Comparison of ENCODE assay signal across 25 cellular contexts in the genomic region with DNA sequence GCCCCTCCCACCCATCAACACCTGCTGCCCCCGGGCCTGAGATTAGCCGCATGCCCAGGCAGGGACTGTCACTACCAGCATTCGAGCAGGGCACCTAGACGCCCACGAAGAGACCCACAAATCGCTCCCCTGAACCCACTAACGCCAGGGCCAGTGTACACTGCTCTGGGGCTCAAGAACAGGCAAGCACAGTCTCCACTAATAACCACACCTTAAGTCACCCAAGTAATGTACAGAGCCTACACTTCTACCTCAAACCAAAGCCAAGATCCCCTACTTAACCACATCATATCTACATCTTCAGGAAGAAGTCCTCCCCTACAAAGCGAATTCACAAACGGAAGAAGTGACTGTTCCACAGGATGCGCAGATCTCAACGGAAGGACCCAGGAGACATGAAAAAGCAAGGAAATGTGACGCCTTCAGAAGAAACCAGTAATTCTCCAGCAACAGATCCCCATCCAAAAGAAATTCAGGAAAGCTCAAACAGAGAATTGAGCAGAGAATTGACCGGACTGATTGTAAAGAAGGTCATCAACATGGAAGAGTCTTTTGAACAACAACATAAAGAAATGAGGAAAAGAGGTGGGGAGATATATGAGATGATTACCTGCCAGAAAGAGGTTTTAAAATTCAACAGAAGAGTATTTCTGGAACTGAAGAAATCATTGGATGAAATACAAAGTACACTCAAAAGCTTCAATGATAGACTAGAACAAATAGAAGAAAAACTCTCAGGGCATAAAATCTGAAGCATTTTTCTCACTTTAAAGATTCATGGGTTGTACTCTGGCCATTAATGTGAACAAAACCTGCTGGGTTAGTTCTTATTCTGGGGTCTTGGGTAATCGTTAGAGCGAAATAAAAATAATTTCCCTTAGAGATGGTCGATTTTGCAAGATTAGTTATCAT. TPM values are rescaled to one million over a fixed set of nuclear protein-coding genes. Genes with fewer than 3 reads are reported as not detected.
DNase-seq lines count a peak whose midpoint lies in the region; ATAC-seq, FAIRE-seq and TF ChIP-seq lines count a peak whose summit lies in the region.
"Had no signal": no experiment of that assay in that cellular context is flagged by ENCODE, and none has a peak within 500 bp of the region (broad histone marks: within the 10 kb centered on the region; RNA-seq: fewer than 3 reads in every experiment).

No MANE protein-coding gene starts in this region.

- in situ Hi-C loops in K562 (cut with MboI): no loop called here

- H2AFZ ChIP-seq in K562 (ENCODE audit: low read depth, low read length): no peak overlapping the region

- no peak for TF ChIP-seq POLR2A in K562 (conservative IDR thresholded peaks at IDR 0.05)

- H3K4me2 ChIP-seq in K562 (ENCODE audit: insufficient read depth, low read length): no peak overlapping the region

- H3K36me3 Mint-ChIP-seq in progenitor cell of endocrine pancreas (ENCODE audit: insufficient read depth): peaks cover 5% of the 10 kb centered on the region
- peaks cover 14 to 18% of the 10 kb centered on the region in 2 donors for H3K36me3 Mint-ChIP-seq in activated T-cell treated with anti-CD3 and anti-CD28 coated beads, Interleukin-2, amount 50 U/mL, for 72 hours (ENCODE audit: insufficient read depth in 2 of 2)

- no peaks in the 10 kb centered on the region for H3K4me1 ChIP-seq in HEK293 (ENCODE audit: control insufficient read depth, insufficient read depth, low read length)
- peaks cover 0 to 18% of the 10 kb centered on the region in 2 experiments; a peak in 2 of 5 replicates for H3K4me1 ChIP-seq in K562 (replicated peaks in 1 of 2; ENCODE audit: control insufficient read depth in 2 of 2, insufficient read depth in 2 of 2, low read length in 2 of 2)
- peaks cover 13% of the 10 kb centered on the region for H3K4me1 ChIP-seq in iPS-15b (ENCODE audit: control insufficient read depth, insufficient read depth, low read length)
- H3K4me1 ChIP-seq: gastrocnemius medialis had no signal

- H3K36me3 ChIP-seq in HEK293 (ENCODE audit: control insufficient read depth in 2 of 2, insufficient read depth in 1 of 2, low read length in 2 of 2): no peaks in the 10 kb centered on the region
- no peaks in the 10 kb centered on the region for H3K36me3 ChIP-seq in K562 (ENCODE audit: control insufficient read depth, insufficient read depth, low read length)
- peaks cover 23% of the 10 kb centered on the region for H3K36me3 ChIP-seq in iPS-15b (ENCODE audit: control insufficient read depth, insufficient read depth, low read length)
- H3K36me3 ChIP-seq: gastrocnemius medialis, lower lobe of right lung had no signal

- no peak for TF ChIP-seq CTCF in HEK293 (tag by site-specific recombination; IDR thresholded peaks at IDR 0.05)
- no peak for TF ChIP-seq CTCF in K562 (IDR thresholded peaks at IDR 0.05 in 2 of 3, conservative IDR thresholded peaks at IDR 0.05 in 1 of 3; ENCODE audit: insufficient read depth in 2 of 3, low read depth in 1 of 3, low read length in 3 of 3)
- TF ChIP-seq CTCF in progenitor cell of endocrine pancreas (IDR thresholded peaks at IDR 0.05; ENCODE audit: unreplicated experiment): no peak

- H3K4me3 ChIP-seq in HEK293 (ENCODE audit: low read depth, low read length) (no peak overlapping the region), K562 (no peak overlapping the region), iPS-15b (ENCODE audit: low read depth, low read length) (peak overlapping the region; percentile 73)
- H3K4me3 ChIP-seq: lower lobe of right lung, mucosa of descending colon had no signal

- DNase-seq in K562 (ENCODE audit: extremely low read depth in 1 of 4, low spot score in 3 of 4) (peak in 1 of 4 experiments; percentile 4), progenitor cell of endocrine pancreas (ENCODE audit: low spot score, unreplicated experiment) (no peak), H4 (ENCODE audit: low spot score) (no peak)
- no peak for DNase-seq in activated T-cell treated with anti-CD3 and anti-CD28 coated beads, Interleukin-2, amount 50 U/mL, for 72 hours
- DNase-seq in activated CD8-positive, alpha-beta memory T cell treated with anti-CD3 and anti-CD28 coated beads, Interleukin-2, amount 50 U/mL, for 4 hours: no peak
- DNase-seq: activated CD4-positive, CD25-positive, alpha-beta regulatory T cell; activated effector memory CD4-positive, alpha-beta T cell treated with Interleukin-2 at 50 U/mL for 16 hours; aorta; DND-41; gastrocnemius medialis; hypothalamus; lower lobe of right lung; NCI-H1105 treated with DMSO at 0.1 percent for 48 hours; NCI-H2081 treated with DMSO at 0.1 percent for 48 hours; NCI-H774; RPMI8226; stimulated activated CD4-positive, alpha-beta T cell treated with anti-CD3 and anti-CD28 coated beads, Interleukin-12 subunit alpha, Interleukin-12 subunit beta, amount 100 ng/mL, for 4 hours; stimulated activated CD4-positive, alpha-beta T cell treated with anti-CD3 and anti-CD28 coated beads, Interleukin-4, amount 100 ng/mL, for 1 hour; T-cell had no signal

- CTCF ChIA-PET in HEK293 (lab: Yijun Ruan, JAX) (interaction anchor here (1.6 kb wide), 1 partner anchor 10 kb away, joined by 10 read pairs; no protein-coding TSS in a partner anchor), K562 (lab: Yijun Ruan, JAX; ENCODE audit: low intra/inter-chr PET ratio) (no interaction called here)

- peak overlapping the region; percentile 38 for H3K4me3 Mint-ChIP-seq in progenitor cell of endocrine pancreas (ENCODE audit: low read depth)
- H3K4me3 Mint-ChIP-seq in activated T-cell treated with anti-CD3 and anti-CD28 coated beads, Interleukin-2, amount 50 U/mL, for 72 hours: peak overlapping the region in 1 of 2 donors; percentile 1
- H3K4me3 Mint-ChIP-seq: activated naive CD8-positive, alpha-beta T cell; dendritic cell treated with granulocyte-macrophage colony-stimulating factor and Interleukin-4, amounts not matched to agents 40 ng/mL and 50 ng/mL, for 4 days had no signal

- TF ChIP-seq RAD21 in K562 (CRISPR knock-in tag; conservative IDR thresholded peaks at IDR 0.05 in 1 of 2, IDR thresholded peaks at IDR 0.05 in 1 of 2): no peak

- no peak for ATAC-seq in K562
- no peak for ATAC-seq in activated T-cell treated with anti-CD3 and anti-CD28 coated beads, Interleukin-2, amount 50 U/mL, for 72 hours (replicated peaks in 1 of 2)
- ATAC-seq: gastrocnemius medialis, mucosa of descending colon had no signal

- peak overlapping the region; percentile 60 for H3K27ac Mint-ChIP-seq in progenitor cell of endocrine pancreas
- no peak overlapping the region for H3K27ac Mint-ChIP-seq in activated T-cell treated with anti-CD3 and anti-CD28 coated beads, Interleukin-2, amount 50 U/mL, for 72 hours
- H3K27ac Mint-ChIP-seq: activated naive CD8-positive, alpha-beta T cell; dendritic cell treated with granulocyte-macrophage colony-stimulating factor and Interleukin-4, amounts not matched to agents 40 ng/mL and 50 ng/mL, for 4 days; T-cell had no signal

- no peaks in the 10 kb centered on the region for H3K9me1 ChIP-seq in K562 (ENCODE audit: control insufficient read depth, insufficient read depth, low read length)

- WGBS in K562 (ENCODE audit: insufficient coverage, low coverage, missing lambda C conversion rate): 15% methylated on average over 16 of the region's 16 CpGs

- H3K27me3 ChIP-seq in K562 (ENCODE audit: control insufficient read depth in 2 of 2, insufficient read depth in 2 of 2, low read length in 2 of 2) (peaks cover 23 to 53% of the 10 kb centered on the region in 2 experiments; a peak in 4 of 5 replicates), iPS-15b (ENCODE audit: control insufficient read depth, insufficient read depth, low read length) (no peaks in the 10 kb centered on the region)

- H3K9me3 ChIP-seq in HEK293 (ENCODE audit: control insufficient read depth, insufficient read depth, low read depth, low read length) (no peaks in the 10 kb centered on the region), K562 (replicated peaks; ENCODE audit: control insufficient read depth, insufficient read depth, low read depth, low read length) (peaks cover 13% of the 10 kb centered on the region), iPS-15b (ENCODE audit: control insufficient read depth, insufficient read depth, low read length) (no peaks in the 10 kb centered on the region)

- H3K79me2 ChIP-seq in K562 (ENCODE audit: control insufficient read depth, insufficient read depth, low read length): no peaks in the 10 kb centered on the region

- POLR2A ChIA-PET in HEK293 (lab: Yijun Ruan, JAX) (interaction anchor here (1.1 kb wide), 1 partner anchor 21 kb away, joined by 3 read pairs; a partner anchor contains a TSS), K562 (lab: Yijun Ruan, JAX) (interaction anchor here (1.0 kb wide), 1 partner anchor 9 kb away, joined by 3 read pairs; no protein-coding TSS in a partner anchor)

- no peak for TF ChIP-seq EP300 in K562 (IDR thresholded peaks at IDR 0.05; ENCODE audit: low read length)

- H3K9ac ChIP-seq in K562 (ENCODE audit: insufficient read depth in 1 of 2, low read depth in 2 of 2, low read length in 2 of 2): no peak overlapping the region
- peak overlapping the region; percentile 90 for H3K9ac ChIP-seq in iPS-15b (ENCODE audit: low read depth, low read length)

- H3K27ac ChIP-seq in HEK293 (ENCODE audit: extremely low read depth, low read depth, low read length): no peak overlapping the region
- H3K27ac ChIP-seq in K562 (ENCODE audit: extremely low read depth, low read depth, low read length): no peak overlapping the region
- H3K27ac ChIP-seq: gastrocnemius medialis, HL-60, lower lobe of right lung had no signal

- intact Hi-C loops in K562 (cut with micrococcal nuclease): no loop called here

- H3K4me1 Mint-ChIP-seq in progenitor cell of endocrine pancreas (ENCODE audit: low read depth): no peaks in the 10 kb centered on the region
- H3K4me1 Mint-ChIP-seq in activated T-cell treated with anti-CD3 and anti-CD28 coated beads, Interleukin-2, amount 50 U/mL, for 72 hours (ENCODE audit: low read depth): no peaks in the 10 kb centered on the region

- FAIRE-seq in K562 (lab: Jason Lieb, UNC): no peak

- H3K9me3 Mint-ChIP-seq in progenitor cell of endocrine pancreas (ENCODE audit: low read depth): peaks cover 5% of the 10 kb centered on the region
- peaks cover 10% of the 10 kb centered on the region in 2 donors for H3K9me3 Mint-ChIP-seq in activated T-cell treated with anti-CD3 and anti-CD28 coated beads, Interleukin-2, amount 50 U/mL, for 72 hours

- BruUV-seq in K562 (replicated peaks; lab: Mats Ljungman, UMichigan): no TSS peak

- H4K20me1 ChIP-seq in K562 (replicated peaks; ENCODE audit: control insufficient read depth, insufficient read depth, low read length): no peaks in the 10 kb centered on the region

- peaks cover 53% of the 10 kb centered on the region for H3K27me3 Mint-ChIP-seq in progenitor cell of endocrine pancreas
- peaks cover 51% of the 10 kb centered on the region for H3K27me3 Mint-ChIP-seq in activated T-cell treated with anti-CD3 and anti-CD28 coated beads, Interleukin-2, amount 50 U/mL, for 72 hours (ENCODE audit: low read depth)

RNA-seq across cellular contexts. Expression of a gene that starts 20.9 kb away (rescaled TPM):
- total RNA-seq in K562 (2011; cell fraction: chromatin; rRNA removed; ENCODE audit: low replicate concordance): 2.7 and 7.0 TPM in 2 replicates
- total RNA-seq in K562 (2011; cell fraction: nucleolus; rRNA removed): 4.2 and 5.5 TPM in 2 replicates
- total RNA-seq in K562 (2011; cell fraction: nucleoplasm; rRNA removed): 4.1 and 5.3 TPM in 2 replicates
- total RNA-seq in K562 (2014; rRNA removed) (6.3 and 6.7 TPM in 2 replicates), K562 (2014; rRNA removed; fragmentation: Illumina TruSeq; extraction: Trizol) (7.0 and 7.3 TPM in 2 replicates), K562 (2015; rRNA removed; fragmentation: Illumina TruSeq; extraction: Trizol) (7.1 and 7.7 TPM in 2 replicates), K562 (2021) (6.3 and 6.6 TPM in 2 replicates), progenitor cell of endocrine pancreas (60.3 and 60.6 TPM in 2 replicates)
- polyA plus RNA-seq in K562 (2011; rRNA removed) (3.3 and 10.1 TPM in 2 replicates), K562 (2014; fragmentation: Illumina TruSeq; extraction: Trizol) (10.1 and 12.1 TPM in 2 replicates), K562 (2014; fragmentation: Nextera tagmentation; extraction: Ambion mirVana) (10 to 100 TPM; 17.7 to 18.2 TPM), K562 (2014; rRNA removed) (7.2 and 9.6 TPM in 2 replicates)
- polyA plus RNA-seq in K562 (2011; cell fraction: cytosol; rRNA removed): 2.8 and 6.7 TPM in 2 replicates
- polyA plus RNA-seq in K562 (2011; cell fraction: nucleus; rRNA removed): 1.5 and 3.9 TPM in 2 replicates
- polyA plus RNA-seq in K562 (2012): 10.8 and 14.6 TPM in 2 replicates
- polyA minus RNA-seq in K562 (2011; rRNA and poly(A)+ RNA removed): 2.7 and 8.5 TPM in 2 replicates
- 3.2 TPM in 1 of 2 replicates, not detected in the other for polyA minus RNA-seq in K562 (2011; cell fraction: cytosol; rRNA and poly(A)+ RNA removed)
- polyA minus RNA-seq in K562 (2011; cell fraction: nucleus; rRNA and poly(A)+ RNA removed): 1.2 and 1.9 TPM in 2 replicates
- 1 to 10 TPM; 4.7 to 5.1 TPM for total RNA-seq in activated T-cell treated with anti-CD3 and anti-CD28 coated beads, Interleukin-2, amount 50 U/mL, for 72 hours
- 60.2 and 63.4 TPM in 2 replicates for total RNA-seq in H4 (2014; rRNA removed; shearing (Covaris generic))

RNA-seq across cellular contexts. Expression of a gene that starts 55.8 kb away (rescaled TPM):
- 55.7 and 148 TPM in 2 replicates for total RNA-seq in K562 (2011; cell fraction: chromatin; rRNA removed; ENCODE audit: low replicate concordance)
- 125 and 143 TPM in 2 replicates for total RNA-seq in K562 (2011; cell fraction: nucleolus; rRNA removed)
- 76.9 and 85.1 TPM in 2 replicates for total RNA-seq in K562 (2011; cell fraction: nucleoplasm; rRNA removed)
- total RNA-seq in K562 (2014; rRNA removed) (197 and 221 TPM in 2 replicates), K562 (2014; rRNA removed; fragmentation: Illumina TruSeq; extraction: Trizol) (58.7 and 95.0 TPM in 2 replicates), K562 (2015; rRNA removed; fragmentation: Illumina TruSeq; extraction: Trizol) (127 and 128 TPM in 2 replicates), K562 (2021) (144 and 145 TPM in 2 replicates), progenitor cell of endocrine pancreas (118 and 124 TPM in 2 replicates)
- polyA plus RNA-seq in K562 (2011; rRNA removed) (125 and 148 TPM in 2 replicates), K562 (2014; fragmentation: Illumina TruSeq; extraction: Trizol) (151 and 157 TPM in 2 replicates), K562 (2014; fragmentation: Nextera tagmentation; extraction: Ambion mirVana) (100 to 1,000 TPM in 1 of 2 experiments, 10 to 100 TPM in 1; 86.0 to 118 TPM), K562 (2014; rRNA removed) (247 and 257 TPM in 2 replicates)
- 178 and 243 TPM in 2 replicates for polyA plus RNA-seq in K562 (2011; cell fraction: cytosol; rRNA removed)
- polyA plus RNA-seq in K562 (2011; cell fraction: nucleus; rRNA removed): 96.9 and 138 TPM in 2 replicates
- polyA plus RNA-seq in K562 (2012): 160 TPM in 2 replicates
- polyA minus RNA-seq in K562 (2011; rRNA and poly(A)+ RNA removed): 56.1 and 82.0 TPM in 2 replicates
- polyA minus RNA-seq in K562 (2011; cell fraction: cytosol; rRNA and poly(A)+ RNA removed): 31.2 and 34.7 TPM in 2 replicates
- polyA minus RNA-seq in K562 (2011; cell fraction: nucleus; rRNA and poly(A)+ RNA removed): 30.7 and 33.5 TPM in 2 replicates
- 10 to 100 TPM; 78.4 to 87.2 TPM for total RNA-seq in activated T-cell treated with anti-CD3 and anti-CD28 coated beads, Interleukin-2, amount 50 U/mL, for 72 hours
- 115 and 118 TPM in 2 replicates for total RNA-seq in H4 (2014; rRNA removed; shearing (Covaris generic))
